In the genomic region with DNA sequence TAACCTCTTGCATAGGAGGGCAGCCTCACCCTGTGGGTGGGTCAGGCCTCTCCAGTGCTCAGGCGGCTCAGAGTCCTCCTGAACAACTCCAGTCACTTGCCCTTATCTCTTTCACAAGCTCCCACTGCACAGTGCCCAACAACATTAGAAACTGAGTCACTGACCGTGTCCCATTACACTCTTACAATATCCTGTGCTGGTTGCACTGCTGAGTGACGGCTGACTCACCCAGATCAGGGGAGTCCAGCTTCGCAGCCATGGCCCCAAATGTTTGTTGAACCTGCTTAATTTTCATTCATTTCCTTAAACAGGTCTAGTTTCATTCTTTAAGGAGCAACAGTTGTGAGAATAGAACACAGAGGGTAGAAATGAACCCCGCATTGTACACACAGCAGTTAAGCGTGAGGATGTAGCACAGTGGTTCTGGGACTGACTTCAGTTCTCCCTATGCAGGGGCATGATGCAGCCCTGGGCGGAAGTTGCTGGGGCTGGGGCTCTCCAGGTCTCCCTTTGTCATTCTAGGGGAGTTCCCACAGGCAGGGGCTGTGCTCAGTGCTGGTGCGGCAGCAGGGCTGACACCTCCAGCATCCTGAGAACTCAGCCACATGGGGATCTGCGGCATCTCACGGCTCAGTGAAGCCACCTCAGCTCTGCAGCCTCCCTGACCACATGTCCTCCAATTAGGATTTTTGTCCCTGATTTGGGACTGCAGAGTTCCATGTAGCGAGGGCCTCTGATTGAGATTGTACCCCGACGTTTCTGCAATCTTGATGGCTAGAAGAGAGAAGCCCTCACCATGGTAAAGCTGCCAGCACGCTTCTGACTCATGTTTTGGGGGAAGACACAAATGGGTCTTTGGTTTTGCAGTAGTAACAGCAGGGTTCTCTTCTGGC, we compare ENCODE assay signal across 8 cellular contexts. TPM values are rescaled to one million over a fixed set of nuclear protein-coding genes. Genes with fewer than 3 reads are reported as not detected.
DNase-seq lines count a peak whose midpoint lies in the region; ATAC-seq, FAIRE-seq and TF ChIP-seq lines count a peak whose summit lies in the region.

No MANE protein-coding gene starts in this region.

- H3K4me2 ChIP-seq in GM12878 (ENCODE audit: control insufficient read depth, insufficient read depth): peak overlapping the region; percentile 73

- SMC1A ChIA-PET in GM12878 (lab: Charles Lee; ENCODE audit: uncharacterized antibody, unreplicated experiment): interaction anchor here (0.9 to 5.7 kb wide), 11 partner anchors 14 to 146 kb away, joined by 3 to 142 read pairs (median 5); partner anchors contain the start of gene GPR68

- DNase-seq in T-helper 17 cell (peak; percentile 66 to 78 (median 68)), GM12878 (ENCODE audit: low read depth, low spot score) (peak; percentile 86), HuH-7.5 (ENCODE audit: low spot score) (no peak), NCI-H748 treated with DMSO at 0.1 percent for 48 hours (lab: John Stamatoyannopoulos, UW) (no peak), SW 1271 (lab: John Stamatoyannopoulos, UW) (no peak)

- CTCF ChIA-PET in GM12878 (lab: Yijun Ruan, JAX): interaction anchor here (0.8 to 4.7 kb wide), 12 partner anchors 14 to 199 kb away, joined by 3 to 59 read pairs (median 4); partner anchors contain the start of genes DGLUCY and GPR68

- in situ Hi-C loops in GM12878 (cut with MboI): no loop called here

- no peak for TF ChIP-seq CTCF in GM12878 (IDR thresholded peaks at IDR 0.05 in 2 of 3, conservative IDR thresholded peaks at IDR 0.05 in 1 of 3; ENCODE audit: control insufficient read depth in 2 of 3, extremely low read depth in 1 of 3, insufficient read depth in 1 of 3, low read depth in 3 of 3, low read length in 3 of 3)

- TF ChIP-seq POLR2A in GM12878 (IDR thresholded peaks at IDR 0.05; ENCODE audit: low read depth, low read length): peak; percentile 63

- H4K20me1 ChIP-seq in GM12878 (ENCODE audit: control insufficient read depth, insufficient read depth): no peaks in the 10 kb centered on the region

- H3K27me3 Mint-ChIP-seq in T-helper 17 cell: no peaks in the 10 kb centered on the region

- WGBS in GM12878 (ENCODE audit: insufficient coverage, insufficient replicate concordance, low lambda C conversion rate, missing lambda C conversion rate): under 1% methylated on average over 14 of the region's 14 CpGs

- ATAC-seq in GM18520 (IDR thresholded peaks at IDR 0.05; ENCODE audit: unreplicated experiment) (peak; percentile 78), HG02870 (IDR thresholded peaks at IDR 0.05; ENCODE audit: unreplicated experiment) (peak; percentile 86), T-helper 17 cell (peak; percentile 89), GM12878 (peak; percentile 89)

- peaks cover 70% of the 10 kb centered on the region for H3K4me1 Mint-ChIP-seq in T-helper 17 cell

- peak overlapping the region; percentile 100 for H3K27ac Mint-ChIP-seq in T-helper 17 cell

- TF ChIP-seq EP300 in GM12878 (IDR thresholded peaks at IDR 0.05; ENCODE audit: borderline replicate concordance in 1 of 2, control insufficient read depth in 1 of 2, low read depth in 2 of 2, low read length in 2 of 2): peak; percentile 37 to 78; a peak in 2 of 4 replicates

- H3K9me3 ChIP-seq in T-helper 17 cell (ENCODE audit: control insufficient read depth, low read length, poor library complexity, severe bottlenecking): no peaks in the 10 kb centered on the region
- peaks cover 10% of the 10 kb centered on the region for H3K9me3 ChIP-seq in GM12878 (replicated peaks; ENCODE audit: control insufficient read depth, insufficient read depth, low read length)

- no peak for TF ChIP-seq RAD21 in GM12878 (IDR thresholded peaks at IDR 0.05; ENCODE audit: insufficient read depth, low read depth, low read length)

- no peaks in the 10 kb centered on the region for H3K27me3 ChIP-seq in GM12878 (replicated peaks in 1 of 2; ENCODE audit: control insufficient read depth in 2 of 2, insufficient read depth in 2 of 2, low read length in 1 of 2)

- H3K36me3 ChIP-seq in GM12878 (ENCODE audit: control insufficient read depth in 2 of 2, insufficient read depth in 2 of 2, low read length in 1 of 2): peaks cover 2 to 6% of the 10 kb centered on the region in 2 experiments; a peak in 2 of 4 replicates

- TSS peak; percentile 94 for BruUV-seq in GM12878 (replicated peaks; lab: Mats Ljungman, UMichigan)

- H3K9ac ChIP-seq in GM12878 (ENCODE audit: control insufficient read depth, insufficient read depth, low read length): peak overlapping the region; percentile 61

- intact Hi-C loops in GM12878 (cut with micrococcal nuclease; ENCODE audit: unreplicated experiment): loop anchor here (1.0 to 2.0 kb wide), 3 partner anchors 15 to 58 kb away; no protein-coding TSS in a partner anchor

- H3K27ac ChIP-seq in GM12878 (ENCODE audit: control insufficient read depth, insufficient read depth): peak overlapping the region; percentile 92
- H3K27ac ChIP-seq in skin epidermis: peak overlapping the region in 16 of 21 experiments; percentile 2 to 94 (median 62)

- H3K4me3 ChIP-seq in GM12878 (0 out of 2 replicates have a peak overlapping the region, but pooled peaks have one; percentile 4), skin epidermis (no peak overlapping the region)

- peak; percentile 84 for FAIRE-seq in GM12878 (lab: Jason Lieb, UNC)

- no peaks in the 10 kb centered on the region; the same call in 1 of the 2 replicates for H3K79me2 ChIP-seq in GM12878 (ENCODE audit: control insufficient read depth, insufficient read depth, low read length)

- H3K36me3 Mint-ChIP-seq in T-helper 17 cell (ENCODE audit: low read depth): no peaks in the 10 kb centered on the region

- POLR2A ChIA-PET in GM12878 (lab: Charles Lee): interaction anchor here (0.5 to 4.6 kb wide), 6 partner anchors 9 to 68 kb away, joined by 3 to 108 read pairs (median 8); partner anchors contain the start of gene GPR68

- RAD21 ChIA-PET in GM12878 (lab: Charles Lee; ENCODE audit: unreplicated experiment): interaction anchor here (1.1 to 5.5 kb wide), 13 partner anchors 9 to 190 kb away, joined by 3 to 90 read pairs (median 4); partner anchors contain the start of genes CCDC88C and GPR68

- peaks cover 53% of the 10 kb centered on the region for H3K4me1 ChIP-seq in GM12878 (ENCODE audit: control insufficient read depth, insufficient read depth, low read length)

- H2AFZ ChIP-seq in GM12878 (ENCODE audit: control insufficient read depth, low read depth, low read length): peak overlapping the region; percentile 6; the same call in 1 of the 2 replicates

- H3K4me3 Mint-ChIP-seq in T-helper 17 cell: peak overlapping the region; percentile 90

TF ChIP-seq in GM12878, 131 proteins besides CTCF, POLR2A, EP300 and RAD21 (continues in another document):
- peak; percentile 76 for TF ChIP-seq ATF7 (IDR thresholded peaks at IDR 0.05; ENCODE audit: low read depth)
- peak; percentile 78 for TF ChIP-seq MTA2 (IDR thresholded peaks at IDR 0.05; ENCODE audit: low read depth)
- peak; percentile 91 for TF ChIP-seq ZNF687 (IDR thresholded peaks at IDR 0.05)
- no peak for TF ChIP-seq ZNF384 (IDR thresholded peaks at IDR 0.05; ENCODE audit: borderline replicate concordance, low read depth, low read length)
- TF ChIP-seq IRF4 (IDR thresholded peaks at IDR 0.05; ENCODE audit: low read depth, low read length): peak; percentile 65
- TF ChIP-seq SIN3A (IDR thresholded peaks at IDR 0.05; ENCODE audit: low read depth, low read length): no peak
- peak; percentile 86; the same call in 1 of the 2 replicates for TF ChIP-seq NBN (IDR thresholded peaks at IDR 0.05)
- TF ChIP-seq HCFC1 (IDR thresholded peaks at IDR 0.05; ENCODE audit: low read length): no peak

RNA-seq across cellular contexts. Expression of gene GPR68, which starts 16.1 kb away (rescaled TPM):
- total RNA-seq in T-helper 17 cell (10 to 100 TPM in 1 of 2 donors, 1 to 10 TPM in 1; 7.6 to 12.4 TPM), GM12878 (2014; rRNA removed) (2.2 and 3.1 TPM in 2 replicates), GM12878 (2014; rRNA removed; fragmentation: Illumina TruSeq; extraction: Trizol) (0.76 and 1.1 TPM in 2 replicates), GM12878 (2021) (2.1 and 2.4 TPM in 2 replicates)
- 1.0 TPM in 2 replicates for total RNA-seq in GM12878 (2013; cell fraction: nucleolus; rRNA removed)
- polyA plus RNA-seq in GM12878 (2011; ENCODE audit: low read depth): 0.76 TPM
- polyA plus RNA-seq in GM12878 (2011; rRNA removed) (1.9 and 3.0 TPM in 2 replicates), GM12878 (2014; fragmentation: Illumina TruSeq; extraction: Trizol) (1.1 and 1.2 TPM in 2 replicates), GM12878 (2014; fragmentation: Nextera tagmentation; extraction: Ambion mirVana) (under 1 TPM; 0.06 to 0.35 TPM), GM12878 (2014; rRNA removed) (2.7 and 3.4 TPM in 2 replicates), GM12878 (2016; fragmentation: Nextera tagmentation; extraction: Ambion mirVana) (1 to 10 TPM; 1.8 TPM)
- polyA plus RNA-seq in GM12878 (2011; cell fraction: cytosol; rRNA removed): 8.1 and 9.1 TPM in 2 replicates
- polyA plus RNA-seq in GM12878 (2011; cell fraction: nucleus; rRNA removed): 7.7 and 8.0 TPM in 2 replicates
- polyA plus RNA-seq in GM12878 (2012): 1.1 and 1.3 TPM in 2 replicates
- 2.8 and 6.9 TPM in 2 replicates for polyA minus RNA-seq in GM12878 (2011; rRNA and poly(A)+ RNA removed)
- polyA minus RNA-seq in GM12878 (2011; cell fraction: cytosol; rRNA and poly(A)+ RNA removed): 1.2 and 3.3 TPM in 2 replicates
- polyA minus RNA-seq in GM12878 (2011; cell fraction: nucleus; rRNA and poly(A)+ RNA removed): 1.6 and 1.7 TPM in 2 replicates

Comparison
In these comparisons a context has a peak if more than half of its experiments do, and no peak if none do; other contexts are left out.
1. DNase-seq: peak in T-helper 17 cell (3 of 3) and GM12878 (single experiment); none in HuH-7.5 (single experiment), NCI-H748 treated with DMSO at 0.1 percent for 48 hours (single experiment) and SW 1271 (0 of 2).
2. Peak in every context shown above with its lines, with median percentiles within 50 percentile points of each other: ATAC-seq.